In genomic region chr3:39762537-39762936, GRCh38 we compare ENCODE assay signal across 32 cellular contexts. TPM values are rescaled to one million over a fixed set of nuclear protein-coding genes. Genes with fewer than 3 reads are reported as not detected.
"Had no signal": no experiment of that assay in that cellular context is flagged by ENCODE, and none has a peak within 500 bp of the region (broad histone marks: within the 10 kb centered on the region; RNA-seq: fewer than 3 reads in every experiment).

No MANE protein-coding gene starts in this region.

- H3K4me3 ChIP-seq: ascending aorta, breast epithelium, cardiac muscle cell, coronary artery, dorsolateral prefrontal cortex had no signal

- H3K36me3 ChIP-seq: ascending aorta, cardiac muscle cell had no signal

- H3K9me3 ChIP-seq: ascending aorta, breast epithelium had no signal

- H3K27me3 ChIP-seq: ascending aorta, breast epithelium, cardiac muscle cell had no signal

- ATAC-seq: activated naive CD4-positive, alpha-beta T cell treated with anti-CD3 and anti-CD28 coated beads, Interleukin-2, amount 50 U/mL, for 72 hours; activated T-cell treated with anti-CD3 and anti-CD28 coated beads, Interleukin-2, amount 50 U/mL, for 72 hours; esophagus mucosa; T-helper 17 cell; WTC11 had no signal

- H3K27ac ChIP-seq: ascending aorta, breast epithelium, cardiac muscle cell, coronary artery, dorsolateral prefrontal cortex, VCaP had no signal

- H3K4me1 ChIP-seq: ascending aorta, breast epithelium had no signal

- DNase-seq: activated CD4-positive, alpha-beta memory T cell treated with anti-CD3 and anti-CD28 coated beads, Interleukin-2, amount 10 ng/mL, durations not matched to agents 7 days and 5 days; activated CD4-positive, alpha-beta T cell treated with anti-CD3 and anti-CD28 coated beads for 1 hour; activated CD4-positive, alpha-beta T cell treated with anti-CD3 and anti-CD28 coated beads for 4 hours; activated CD4-positive, alpha-beta T cell treated with anti-CD3 and anti-CD28 coated beads, Interleukin-2, amount 10 ng/mL, durations not matched to agents 7 days and 5 days; activated CD4-positive, alpha-beta T cell treated with anti-CD3 and anti-CD28 coated beads, Interleukin-2, amount 50 U/mL, for 4 hours; activated CD8-positive, alpha-beta memory T cell treated with anti-CD3 and anti-CD28 coated beads, Interleukin-2, amount 50 U/mL, for 48 hours; activated gamma-delta T cell; activated naive CD4-positive, alpha-beta T cell; activated naive CD4-positive, alpha-beta T cell treated with anti-CD3 and anti-CD28 coated beads, Interleukin-2, amount 10 ng/mL, durations not matched to agents 7 days and 5 days; activated naive CD8-positive, alpha-beta T cell treated with anti-CD3 and anti-CD28 coated beads, Interleukin-2, amount 10 ng/mL, durations not matched to agents 7 days and 5 days; activated T-cell treated with anti-CD3 and anti-CD28 coated beads for 4 hours; activated T-cell treated with anti-CD3 and anti-CD28 coated beads, Interleukin-2, amount 50 U/mL, for 24 hours; activated T-cell treated with anti-CD3 and anti-CD28 coated beads, Interleukin-2, amount 50 U/mL, for 72 hours; central memory CD4-positive, alpha-beta T cell; dorsolateral prefrontal cortex; effector memory CD4-positive, alpha-beta T cell; endodermal cell; foreskin fibroblast; head of caudate nucleus; T-helper 1 cell; T-helper 17 cell; T1000 had no signal

- FAIRE-seq: frontal cortex, TTC549 had no signal

RNA-seq across cellular contexts. Expression of gene MYRIP, which starts 46.9 kb away (rescaled TPM):
- total RNA-seq: activated CD4-positive, alpha-beta memory T cell treated with anti-CD3 and anti-CD28 coated beads, Interleukin-2, amount 10 ng/mL, durations not matched to agents 7 days and 5 days; activated CD4-positive, alpha-beta T cell treated with anti-CD3 and anti-CD28 coated beads, Interleukin-2, amount 10 ng/mL, durations not matched to agents 7 days and 5 days; activated naive CD4-positive, alpha-beta T cell treated with anti-CD3 and anti-CD28 coated beads, Interleukin-2, amount 50 U/mL, for 72 hours; activated naive CD8-positive, alpha-beta T cell treated with anti-CD3 and anti-CD28 coated beads, Interleukin-2, amount 10 ng/mL, durations not matched to agents 7 days and 5 days; activated T-cell treated with anti-CD3 and anti-CD28 coated beads, Interleukin-2, amount 50 U/mL, for 72 hours; T-helper 17 cell had no signal
